Comparison of ENCODE assay signal across 4 cellular contexts in genomic region chr18:78764544-78764943, GRCh38.
"Had no signal": no experiment of that assay in that cellular context is flagged by ENCODE, and none has a peak within 500 bp of the region (broad histone marks: within the 10 kb centered on the region; RNA-seq: fewer than 3 reads in every experiment).

No MANE protein-coding gene starts in this region.

- H3K4me3 Mint-ChIP-seq: GM23338, H9 had no signal

- ATAC-seq: GM23338 had no signal

- H3K27ac Mint-ChIP-seq: GM23338, H9 had no signal

- DNase-seq: H9, HCEC 1CT, IMR-90 had no signal
